Comparison of ENCODE assay signal across 1 cellular context in the genomic region with DNA sequence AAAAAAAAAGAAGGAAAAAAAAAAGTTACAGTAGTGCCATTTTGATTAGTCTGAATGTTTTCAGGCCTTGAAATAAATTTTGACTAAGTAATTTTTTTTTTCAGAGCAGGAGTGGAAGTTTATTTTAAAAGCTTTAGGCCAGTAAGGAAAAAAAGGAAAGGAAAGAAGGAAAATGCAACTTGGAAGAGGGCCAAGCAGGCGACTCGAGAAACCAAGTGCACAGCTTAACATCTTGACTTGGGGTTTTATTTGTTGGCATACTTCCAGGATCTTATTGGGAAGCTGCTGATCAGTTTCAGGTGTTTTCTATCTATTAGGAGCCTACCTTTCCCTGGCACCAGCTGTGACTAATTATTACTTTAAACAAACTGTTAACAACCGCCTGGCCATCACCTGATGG.
TF ChIP-seq lines count a peak whose summit lies in the region.

No MANE protein-coding gene starts in this region.

TF ChIP-seq in IMR-90, 13 proteins besides CTCF, POLR2A, EP300 and RAD21:
- TF ChIP-seq MAZ (IDR thresholded peaks at IDR 0.05; ENCODE audit: borderline replicate concordance, low read depth, low read length) (no peak), CEBPB (IDR thresholded peaks at IDR 0.05; ENCODE audit: low read depth, low read length) (no peak), RCOR1 (IDR thresholded peaks at IDR 0.05; ENCODE audit: insufficient replicate concordance, low read length) (no peak), CHD1 (IDR thresholded peaks at IDR 0.05; ENCODE audit: low read depth, low read length) (no peak), MXI1 (IDR thresholded peaks at IDR 0.05; ENCODE audit: borderline replicate concordance, low read depth, low read length) (no peak), USF2 (IDR thresholded peaks at IDR 0.05; ENCODE audit: low read depth, low read length) (no peak), SMC3 (IDR thresholded peaks at IDR 0.05; ENCODE audit: low read depth, low read length) (no peak), MAFK (IDR thresholded peaks at IDR 0.05; ENCODE audit: low read depth, low read length) (no peak), NFE2L2 (IDR thresholded peaks at IDR 0.05; ENCODE audit: low read depth, low read length) (no peak), FOS (IDR thresholded peaks at IDR 0.05; ENCODE audit: low read depth, low read length) (no peak), BHLHE40 (IDR thresholded peaks at IDR 0.05; ENCODE audit: low read depth, low read length) (no peak)
